In the genomic region with DNA sequence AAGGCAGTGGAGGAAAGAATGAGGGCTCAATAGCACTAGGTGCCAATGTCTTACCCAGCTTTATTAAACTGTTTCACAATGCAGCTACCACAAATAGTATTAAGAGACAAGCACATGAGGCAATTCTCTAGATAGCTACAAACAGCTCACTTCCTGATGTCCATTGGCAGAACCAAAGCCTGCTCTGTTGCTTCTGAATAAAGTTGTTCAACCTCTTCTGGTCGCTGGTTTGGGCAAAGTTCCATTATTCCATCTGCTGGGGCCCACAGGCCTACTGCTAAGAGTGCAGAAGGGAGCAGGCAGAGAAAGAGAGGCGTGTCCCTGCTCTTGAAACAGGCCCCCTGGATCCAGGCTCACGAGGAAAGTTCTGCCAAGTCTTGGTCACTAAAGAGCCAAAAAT, we compare ENCODE assay signal across 2 cellular contexts.
A peak's percentile ranks its signal among the peaks of the same experiment; 100 is the strongest.
TF ChIP-seq lines count a peak whose summit lies in the region.

No MANE protein-coding gene starts in this region.

TF ChIP-seq in liver, 16 proteins besides CTCF, POLR2A, EP300 and RAD21:
- no peak for TF ChIP-seq SP1 (IDR thresholded peaks at IDR 0.05)
- TF ChIP-seq, protein P1, sequence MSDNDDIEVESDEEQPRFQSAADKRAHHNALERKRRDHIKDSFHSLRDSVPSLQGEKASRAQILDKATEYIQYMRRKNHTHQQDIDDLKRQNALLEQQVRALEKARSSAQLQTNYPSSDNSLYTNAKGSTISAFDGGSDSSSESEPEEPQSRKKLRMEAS (IDR thresholded peaks at IDR 0.05) = peak; percentile 15

TF ChIP-seq in HepG2, 621 proteins besides CTCF, POLR2A, EP300 and RAD21:
- TF ChIP-seq, protein P2, sequence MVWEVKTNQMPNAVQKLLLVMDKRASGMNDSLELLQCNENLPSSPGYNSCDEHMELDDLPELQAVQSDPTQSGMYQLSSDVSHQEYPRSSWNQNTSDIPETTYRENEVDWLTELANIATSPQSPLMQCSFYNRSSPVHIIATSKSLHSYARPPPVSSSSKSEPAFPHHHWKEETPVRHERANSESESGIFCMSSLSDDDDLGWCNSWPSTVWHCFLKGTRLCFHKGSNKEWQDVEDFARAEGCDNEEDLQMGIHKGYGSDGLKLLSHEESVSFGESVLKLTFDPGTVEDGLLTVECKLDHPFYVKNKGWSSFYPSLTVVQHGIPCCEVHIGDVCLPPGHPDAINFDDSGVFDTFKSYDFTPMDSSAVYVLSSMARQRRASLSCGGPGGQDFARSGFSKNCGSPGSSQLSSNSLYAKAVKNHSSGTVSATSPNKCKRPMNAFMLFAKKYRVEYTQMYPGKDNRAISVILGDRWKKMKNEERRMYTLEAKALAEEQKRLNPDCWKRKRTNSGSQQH (CRISPR knock-in tag; IDR thresholded peaks at IDR 0.05; ENCODE audit: low read depth) = no peak
- TF ChIP-seq GTF3A (CRISPR knock-in tag; conservative IDR thresholded peaks at IDR 0.05) = no peak
- TF ChIP-seq KLF6 (CRISPR knock-in tag; IDR thresholded peaks at IDR 0.05) = no peak
- TF ChIP-seq, protein P3, sequence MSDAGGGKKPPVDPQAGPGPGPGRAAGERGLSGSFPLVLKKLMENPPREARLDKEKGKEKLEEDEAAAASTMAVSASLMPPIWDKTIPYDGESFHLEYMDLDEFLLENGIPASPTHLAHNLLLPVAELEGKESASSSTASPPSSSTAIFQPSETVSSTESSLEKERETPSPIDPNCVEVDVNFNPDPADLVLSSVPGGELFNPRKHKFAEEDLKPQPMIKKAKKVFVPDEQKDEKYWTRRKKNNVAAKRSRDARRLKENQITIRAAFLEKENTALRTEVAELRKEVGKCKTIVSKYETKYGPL (CRISPR knock-in tag; IDR thresholded peaks at IDR 0.05) = no peak
- TF ChIP-seq ZNF879 (CRISPR knock-in tag; IDR thresholded peaks at IDR 0.05) = no peak
